Comparison of ENCODE assay signal across 25 cellular contexts in genomic region chr22:46175631-46176030, GRCh38. TPM values are rescaled to one million over a fixed set of nuclear protein-coding genes. Genes with fewer than 3 reads are reported as not detected.
DNase-seq lines count a peak whose midpoint lies in the region; ATAC-seq, FAIRE-seq and TF ChIP-seq lines count a peak whose summit lies in the region.
"Had no signal": no experiment of that assay in that cellular context is flagged by ENCODE, and none has a peak within 500 bp of the region (broad histone marks: within the 10 kb centered on the region; RNA-seq: fewer than 3 reads in every experiment).

No MANE protein-coding gene starts in this region.

- H3K27ac ChIP-seq in AG04450 (ENCODE audit: low read depth, low read length) (peak overlapping the region; percentile 39), astrocyte (ENCODE audit: low read depth, low read length) (no peak overlapping the region), psoas muscle (no peak overlapping the region)
- H3K27ac ChIP-seq: hepatocyte, HL-60, thoracic aorta had no signal

- CTCF ChIA-PET in AG04450 (lab: Charles Lee) = no interaction called here

- DNase-seq in AG04450 (ENCODE audit: low read depth, low spot score) = peak; percentile 13
- peak; percentile 91 for DNase-seq in HFFc6
- DNase-seq in astrocyte (ENCODE audit: low read depth) = no peak
- DNase-seq in kidney glomerular epithelial cell (lab: John Stamatoyannopoulos, UW) = peak; percentile 15
- no peak for DNase-seq in foreskin melanocyte
- no peak for DNase-seq in psoas muscle
- DNase-seq in NCI-H345 (lab: John Stamatoyannopoulos, UW) = no peak
- DNase-seq: activated naive CD8-positive, alpha-beta T cell treated with anti-CD3 and anti-CD28 coated beads for 36 hours; activated T-cell treated with anti-CD3 and anti-CD28 coated beads, Interleukin-2, amount 50 U/mL, for 72 hours; COR-L47; dermis blood vessel endothelial cell; erythroblast; H7; KG1; kidney; midbrain; NCI-H2107; NCI-H526; SHP77 treated with DMSO at 0.1 percent for 48 hours; stimulated activated CD4-positive, alpha-beta T cell treated with anti-CD3 and anti-CD28 coated beads, Interleukin-12 subunit alpha, Interleukin-12 subunit beta, amount 100 ng/mL, for 4 hours had no signal

- no peak overlapping the region for H3K4me3 ChIP-seq in AG04450 (ENCODE audit: low read depth, low read length)
- H3K4me3 ChIP-seq in astrocyte (ENCODE audit: insufficient read depth, low read depth, low read length) = no peak overlapping the region
- H3K4me3 ChIP-seq in psoas muscle = no peak overlapping the region
- H3K4me3 ChIP-seq: hepatocyte, thoracic aorta had no signal

- H2AFZ ChIP-seq in astrocyte (ENCODE audit: low read depth, low read length) = no peak overlapping the region
- H2AFZ ChIP-seq: hepatocyte had no signal

- H3K27me3 Mint-ChIP-seq in HFFc6 (ENCODE audit: insufficient read depth) = peaks cover 1% of the 10 kb centered on the region
- no peaks in the 10 kb centered on the region for H3K27me3 Mint-ChIP-seq in astrocyte (ENCODE audit: low read depth, unreplicated experiment)
- H3K27me3 Mint-ChIP-seq: activated naive CD8-positive, alpha-beta T cell treated with anti-CD3 and anti-CD28 coated beads for 36 hours had no signal

- FAIRE-seq in astrocyte (lab: Jason Lieb, UNC) = peak; percentile 85
- FAIRE-seq: kidney had no signal

- no peaks in the 10 kb centered on the region for H3K79me2 ChIP-seq in astrocyte (ENCODE audit: insufficient read depth, low read length)

- POLR2A ChIA-PET in AG04450 (lab: Yijun Ruan, JAX) = no interaction called here

- H3K27me3 ChIP-seq in AG04450 (ENCODE audit: control insufficient read depth, insufficient read depth, low read length) (peaks cover 1% of the 10 kb centered on the region), astrocyte (ENCODE audit: insufficient read depth, low read length) (no peaks in the 10 kb centered on the region), psoas muscle (ENCODE audit: insufficient read depth in 3 of 3, low read length in 2 of 3) (no peaks in the 10 kb centered on the region)
- H3K27me3 ChIP-seq: hepatocyte had no signal

- H3K4me3 Mint-ChIP-seq in HFFc6 = peak overlapping the region; percentile 70
- H3K4me3 Mint-ChIP-seq in astrocyte (ENCODE audit: unreplicated experiment) = no peak overlapping the region
- H3K4me3 Mint-ChIP-seq: activated naive CD8-positive, alpha-beta T cell treated with anti-CD3 and anti-CD28 coated beads for 36 hours; activated T-cell treated with anti-CD3 and anti-CD28 coated beads, Interleukin-2, amount 50 U/mL, for 72 hours; neural crest cell had no signal

- H3K9me3 Mint-ChIP-seq in HFFc6 (peaks cover 18% of the 10 kb centered on the region), astrocyte (ENCODE audit: unreplicated experiment) (peaks cover 9% of the 10 kb centered on the region)
- H3K9me3 Mint-ChIP-seq: neural crest cell had no signal

- 83 to 86% (median 86%) methylated on average over 5 of the region's 5 CpGs for whole genome bisulfite sequencing in psoas muscle, 3 donors

- H3K9me3 ChIP-seq in AG04450 (ENCODE audit: control insufficient read depth, insufficient read depth, low read length) (peaks cover 3% of the 10 kb centered on the region), astrocyte (ENCODE audit: insufficient read depth, low read depth, low read length) (peaks cover 12% of the 10 kb centered on the region), psoas muscle (peaks cover 4% of the 10 kb centered on the region)

- H3K9ac ChIP-seq in astrocyte (ENCODE audit: low read length) = no peak overlapping the region

- H3K36me3 Mint-ChIP-seq in HFFc6 (ENCODE audit: low read depth) (peaks cover 33% of the 10 kb centered on the region), astrocyte (ENCODE audit: low read depth, unreplicated experiment) (peaks cover 33% of the 10 kb centered on the region)

- intact Hi-C loops in psoas muscle (cut with DNase I) = no loop called here

- H3K4me1 Mint-ChIP-seq in HFFc6 (ENCODE audit: low read depth) = peaks cover 81% of the 10 kb centered on the region
- H3K4me1 Mint-ChIP-seq in astrocyte (ENCODE audit: low read depth, unreplicated experiment) = no peaks in the 10 kb centered on the region
- H3K4me1 Mint-ChIP-seq: neural crest cell had no signal

- no peak overlapping the region for H3K4me2 ChIP-seq in astrocyte (ENCODE audit: low read length)
- H3K4me2 ChIP-seq: hepatocyte had no signal

- H3K27ac Mint-ChIP-seq in HFFc6 = peak overlapping the region; percentile 96
- H3K27ac Mint-ChIP-seq in astrocyte (ENCODE audit: unreplicated experiment) = no peak overlapping the region
- H3K27ac Mint-ChIP-seq: activated naive CD8-positive, alpha-beta T cell treated with anti-CD3 and anti-CD28 coated beads for 36 hours; activated T-cell treated with anti-CD3 and anti-CD28 coated beads, Interleukin-2, amount 50 U/mL, for 72 hours had no signal

- ATAC-seq in psoas muscle (no peak), GM18868 (IDR thresholded peaks at IDR 0.05; ENCODE audit: unreplicated experiment) (no peak)

- no peaks in the 10 kb centered on the region for H4K20me1 ChIP-seq in astrocyte (ENCODE audit: insufficient read depth, low read length)

- H3K36me3 ChIP-seq in astrocyte (ENCODE audit: insufficient read depth, low read length) (no peaks in the 10 kb centered on the region), psoas muscle (ENCODE audit: insufficient read depth in 1 of 2, low read depth in 1 of 2) (peaks cover 9 to 17% of the 10 kb centered on the region in 2 donors)

- H3K4me1 ChIP-seq in astrocyte (ENCODE audit: insufficient read depth, low read length) (peaks cover 18% of the 10 kb centered on the region), psoas muscle (peaks cover 29% of the 10 kb centered on the region)

- TF ChIP-seq CTCF in AG04450 (IDR thresholded peaks at IDR 0.05; ENCODE audit: low read depth, low read length) (no peak), HFFc6 (IDR thresholded peaks at IDR 0.05) (no peak), astrocyte (IDR thresholded peaks at IDR 0.05; ENCODE audit: insufficient read depth, low read depth, low read length) (no peak), psoas muscle (IDR thresholded peaks at IDR 0.05) (no peak)

RNA-seq across cellular contexts. Expression of gene PPARA, which starts 25.3 kb away (rescaled TPM):
- polyA plus RNA-seq in AG04450 (2011; rRNA removed) (8.5 and 10.4 TPM in 2 replicates), psoas muscle (10 to 100 TPM; 11.0 to 30.6 (median 12.1) TPM)
- polyA minus RNA-seq in AG04450 (2011; rRNA and poly(A)+ RNA removed) = 11.5 and 14.1 TPM in 2 replicates
- total RNA-seq in HFFc6 (2021; fragmentation: NEBNext Ultra II Directional; extraction: Animal tissue kit (Norgen Biotek cat#: 25700)) = 10 to 100 TPM; 14.1 to 16.0 (median 15.1) TPM
- total RNA-seq in astrocyte (8.4 and 9.6 TPM in 2 replicates), psoas muscle (10 to 100 TPM; 37.3 to 55.8 (median 46.2) TPM)

Comparison
In these comparisons a context has a peak if more than half of its experiments do, and no peak if none do; other contexts are left out.
1. DNase-seq: peak in AG04450 (single experiment), HFFc6 (single experiment) and kidney glomerular epithelial cell (single experiment); none in astrocyte (single experiment), foreskin melanocyte (single experiment), psoas muscle (0 of 2) and NCI-H345 (single experiment).